Comparison of ENCODE assay signal across 8 cellular contexts in the genomic region with DNA sequence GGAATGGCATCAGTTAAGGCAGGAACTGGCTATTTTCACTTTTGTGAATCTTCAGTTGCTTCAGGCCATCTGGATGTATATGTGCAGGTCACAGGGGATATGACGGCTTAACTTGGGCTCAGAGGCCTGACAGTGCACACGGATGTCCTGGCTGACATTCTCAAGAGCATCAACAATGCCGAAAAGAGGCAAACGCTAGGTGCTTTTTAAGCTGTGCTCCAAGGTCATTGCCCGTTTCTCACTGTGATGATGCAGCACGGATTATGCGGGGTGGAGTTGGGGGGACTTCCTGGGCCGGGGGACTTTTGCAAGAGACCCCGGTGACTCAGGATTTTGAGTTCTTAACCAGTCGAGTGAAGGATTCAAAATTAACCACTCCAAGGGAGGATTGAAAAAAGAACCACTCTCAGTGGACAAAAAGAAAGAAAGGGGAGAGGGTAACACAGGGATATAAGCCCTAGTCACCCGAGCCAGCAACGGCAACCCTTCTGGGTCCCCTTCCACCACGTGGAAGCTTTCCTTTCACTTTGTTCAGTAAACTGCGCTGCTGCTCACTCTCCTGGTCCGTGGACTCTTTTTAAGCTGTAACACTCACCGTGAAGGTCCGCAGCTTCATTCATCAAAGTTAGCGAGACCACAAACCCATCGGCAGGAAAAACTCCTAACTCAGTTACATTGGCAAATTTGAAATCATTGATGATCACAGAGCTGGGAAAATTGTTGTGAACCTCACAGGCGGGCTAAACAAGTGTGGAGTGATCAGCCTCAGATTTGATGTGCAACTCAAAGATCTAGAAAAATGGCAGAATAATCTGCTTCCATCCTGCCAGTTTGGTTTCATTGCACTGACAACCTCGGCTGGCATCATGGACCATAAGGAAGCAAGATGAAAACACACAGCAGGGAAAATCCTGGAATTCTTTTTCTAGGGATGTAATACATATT.
DNase-seq lines count a peak whose midpoint lies in the region; ATAC-seq and TF ChIP-seq lines count a peak whose summit lies in the region.

No MANE protein-coding gene starts in this region.

- intact Hi-C loops in breast epithelium (cut with DNase I; ENCODE audit: low total_unique reads) (no loop called here), MCF 10A (cut with micrococcal nuclease) (no loop called here)

- H3K9me3 Mint-ChIP-seq in MCF 10A (ENCODE audit: unreplicated experiment) (no peaks in the 10 kb centered on the region), WTC11 (no peaks in the 10 kb centered on the region)

- H3K27ac ChIP-seq in breast epithelium (peak overlapping the region; percentile 8 to 33), upper lobe of left lung (no peak overlapping the region)

- POLR2A ChIA-PET in MCF 10A (lab: Yijun Ruan, JAX) = no interaction called here
- POLR2A ChIA-PET in WTC11 (lab: Charles Lee) = no interaction called here

- H3K36me3 ChIP-seq in breast epithelium (no peaks in the 10 kb centered on the region), kidney epithelial cell (ENCODE audit: control insufficient read depth, insufficient read depth, low read length) (no peaks in the 10 kb centered on the region), upper lobe of left lung (no peaks in the 10 kb centered on the region)

- ATAC-seq in WTC11 (peak; percentile 11; the same call in 1 of the 2 replicates), upper lobe of left lung (ENCODE audit: low FRiP score in 2 of 2) (no peak), HG02840 (IDR thresholded peaks at IDR 0.05; ENCODE audit: low FRiP score, unreplicated experiment) (no peak)

- no peak overlapping the region for H3K4me3 Mint-ChIP-seq in MCF 10A (ENCODE audit: unreplicated experiment)
- peak overlapping the region; percentile 15; the same call in 1 of the 2 replicates for H3K4me3 Mint-ChIP-seq in WTC11

- TF ChIP-seq CTCF in breast epithelium (IDR thresholded peaks at IDR 0.05) = no peak
- no peak for TF ChIP-seq CTCF in MCF 10A (IDR thresholded peaks at IDR 0.05; ENCODE audit: unreplicated experiment)
- no peak for TF ChIP-seq CTCF in WTC11 (IDR thresholded peaks at IDR 0.05)
- TF ChIP-seq CTCF in kidney epithelial cell (IDR thresholded peaks at IDR 0.05; ENCODE audit: insufficient read depth, low read length, poor library complexity, severe bottlenecking) = no peak
- TF ChIP-seq CTCF in upper lobe of left lung (IDR thresholded peaks at IDR 0.05) = no peak

- H3K27me3 Mint-ChIP-seq in MCF 10A (ENCODE audit: insufficient read depth, unreplicated experiment) = no peaks in the 10 kb centered on the region
- H3K27me3 Mint-ChIP-seq in WTC11 (ENCODE audit: low read depth) = no peaks in the 10 kb centered on the region

- peak overlapping the region; percentile 24 to 57 (median 27) for H3K4me3 ChIP-seq in breast epithelium
- H3K4me3 ChIP-seq in kidney epithelial cell (ENCODE audit: low read depth, low read length) = peak overlapping the region; percentile 32
- peak overlapping the region in 3 of 4 donors; percentile 19 to 30 (median 23) for H3K4me3 ChIP-seq in upper lobe of left lung

- H3K36me3 Mint-ChIP-seq in MCF 10A (ENCODE audit: insufficient read depth, unreplicated experiment) = no peaks in the 10 kb centered on the region
- H3K36me3 Mint-ChIP-seq in WTC11 = no peaks in the 10 kb centered on the region

- peaks cover 24% of the 10 kb centered on the region for H3K4me1 Mint-ChIP-seq in MCF 10A (ENCODE audit: insufficient read depth, unreplicated experiment)
- peaks cover 83% of the 10 kb centered on the region for H3K4me1 Mint-ChIP-seq in WTC11

- H3K4me1 ChIP-seq in breast epithelium (no peaks in the 10 kb centered on the region), upper lobe of left lung (peaks cover 9 to 44% (median 19%) of the 10 kb centered on the region in 4 donors)

- no peaks in the 10 kb centered on the region for H3K9me3 ChIP-seq in breast epithelium
- no peaks in the 10 kb centered on the region for H3K9me3 ChIP-seq in upper lobe of left lung

- 46 to 67% methylated on average over 20 to 21 of the region's 21 CpGs for WGBS in upper lobe of left lung, 2 donors

- CTCF ChIA-PET in MCF 10A (lab: Yijun Ruan, JAX) (interaction anchor here (0.6 kb wide), 1 partner anchor 91 kb away, joined by 3 read pairs; no protein-coding TSS in a partner anchor), WTC11 (lab: Charles Lee) (no interaction called here)

- H3K27ac Mint-ChIP-seq in MCF 10A (ENCODE audit: low read depth, unreplicated experiment) (no peak overlapping the region), WTC11 (peak overlapping the region; percentile 28)

- no peak for TF ChIP-seq POLR2A in breast epithelium (IDR thresholded peaks at IDR 0.05)
- no peak for TF ChIP-seq POLR2A in upper lobe of left lung (IDR thresholded peaks at IDR 0.05)

- BruUV-seq in MCF 10A (replicated peaks; lab: Mats Ljungman, UMichigan) = no TSS peak

- H3K27me3 ChIP-seq in breast epithelium = no peaks in the 10 kb centered on the region
- H3K27me3 ChIP-seq in kidney epithelial cell (ENCODE audit: control insufficient read depth, insufficient read depth, low read length) = no peaks in the 10 kb centered on the region
- no peaks in the 10 kb centered on the region for H3K27me3 ChIP-seq in upper lobe of left lung

- TF ChIP-seq EP300 in upper lobe of left lung (IDR thresholded peaks at IDR 0.05) = no peak

- DNase-seq in breast epithelium (ENCODE audit: low spot score in 2 of 2) (no peak), MCF 10A (ENCODE audit: unreplicated experiment) (no peak), WTC11 (ENCODE audit: low spot score) (no peak), kidney epithelial cell (ENCODE audit: low read depth) (no peak), upper lobe of left lung (no peak), GM19238 (ENCODE audit: insufficient read length, low spot score) (no peak)
- DNase-seq in stimulated activated CD8-positive, alpha-beta memory T cell treated with anti-CD3 and anti-CD28 coated beads, Interleukin-4, amount 100 ng/mL, for 48 hours = no peak

TF ChIP-seq in WTC11, 78 proteins besides CTCF, POLR2A, EP300 and RAD21:
- TF ChIP-seq AR (CRISPR knock-in tag; IDR thresholded peaks at IDR 0.05) (no peak), ZNF416 (CRISPR knock-in tag; IDR thresholded peaks at IDR 0.05) (no peak), E2F5 (CRISPR knock-in tag; IDR thresholded peaks at IDR 0.05) (no peak)
- TF ChIP-seq, protein P1, sequence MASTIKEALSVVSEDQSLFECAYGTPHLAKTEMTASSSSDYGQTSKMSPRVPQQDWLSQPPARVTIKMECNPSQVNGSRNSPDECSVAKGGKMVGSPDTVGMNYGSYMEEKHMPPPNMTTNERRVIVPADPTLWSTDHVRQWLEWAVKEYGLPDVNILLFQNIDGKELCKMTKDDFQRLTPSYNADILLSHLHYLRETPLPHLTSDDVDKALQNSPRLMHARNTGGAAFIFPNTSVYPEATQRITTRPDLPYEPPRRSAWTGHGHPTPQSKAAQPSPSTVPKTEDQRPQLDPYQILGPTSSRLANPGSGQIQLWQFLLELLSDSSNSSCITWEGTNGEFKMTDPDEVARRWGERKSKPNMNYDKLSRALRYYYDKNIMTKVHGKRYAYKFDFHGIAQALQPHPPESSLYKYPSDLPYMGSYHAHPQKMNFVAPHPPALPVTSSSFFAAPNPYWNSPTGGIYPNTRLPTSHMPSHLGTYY (CRISPR knock-in tag; IDR thresholded peaks at IDR 0.05) = no peak
TF ChIP-seq in WTC11: peak in this region for 0.

Comparison
In these comparisons a context has a peak if more than half of its experiments do, and no peak if none do; other contexts are left out.
1. H3K27ac ChIP-seq: peak in breast epithelium (2 of 2); none in upper lobe of left lung (0 of 4).
2. Peak in every context shown above with its lines, with median percentiles within 50 percentile points of each other: H3K4me3 ChIP-seq.